Comparison of ENCODE assay signal across 8 cellular contexts in the genomic region with DNA sequence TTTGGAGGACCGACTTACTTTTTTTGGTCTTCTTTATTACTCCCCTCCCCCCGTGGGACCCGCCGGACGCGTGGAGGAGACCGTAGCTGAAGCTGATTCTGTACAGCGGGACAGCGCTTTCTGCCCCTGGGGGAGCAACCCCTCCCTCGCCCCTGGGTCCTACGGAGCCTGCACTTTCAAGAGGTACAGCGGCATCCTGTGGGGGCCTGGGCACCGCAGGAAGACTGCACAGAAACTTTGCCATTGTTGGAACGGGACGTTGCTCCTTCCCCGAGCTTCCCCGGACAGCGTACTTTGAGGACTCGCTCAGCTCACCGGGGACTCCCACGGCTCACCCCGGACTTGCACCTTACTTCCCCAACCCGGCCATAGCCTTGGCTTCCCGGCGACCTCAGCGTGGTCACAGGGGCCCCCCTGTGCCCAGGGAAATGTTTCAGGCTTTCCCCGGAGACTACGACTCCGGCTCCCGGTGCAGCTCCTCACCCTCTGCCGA. TPM values are rescaled to one million over a fixed set of nuclear protein-coding genes. Genes with fewer than 3 reads are reported as not detected.
DNase-seq lines count a peak whose midpoint lies in the region; ATAC-seq and TF ChIP-seq lines count a peak whose summit lies in the region.

No MANE protein-coding gene starts in this region.

- no peak for DNase-seq in DND-41
- DNase-seq in Karpas-422, result peak; percentile 80
- peak; percentile 53 for DNase-seq in activated naive CD4-positive, alpha-beta T cell treated with Interleukin-2 at 50 U/mL for 16 hours
- peak; percentile 46 to 73 (median 59) for DNase-seq in right cardiac atrium
- peak; percentile 88 for DNase-seq in spleen
- no peak for DNase-seq in DMS79 (lab: John Stamatoyannopoulos, UW)

- peak overlapping the region; percentile 99 for H3K4me2 ChIP-seq in DND-41 (ENCODE audit: insufficient read depth, low read length)
- H3K4me2 ChIP-seq in Karpas-422 (ENCODE audit: low read depth, low read length, poor library complexity, severe bottlenecking), result peak overlapping the region; percentile 88

- H2AFZ ChIP-seq in DND-41 (ENCODE audit: low read depth, low read length) (no peak overlapping the region), Karpas-422 (ENCODE audit: low read length) (no peak overlapping the region)

- intact Hi-C loops in right cardiac atrium (cut with DNase I), result no loop called here
- intact Hi-C loops in spleen (cut with DNase I; ENCODE audit: low total_unique reads), result no loop called here

- H3K4me3 ChIP-seq in DND-41 (ENCODE audit: low read depth in 1 of 2, low read length in 2 of 2) (peak overlapping the region in 1 of 2 experiments; percentile 88; a peak in 3 of 4 replicates), Karpas-422 (ENCODE audit: low read length) (peak overlapping the region; percentile 88), right cardiac atrium (ENCODE audit: low read length) (peak overlapping the region; percentile 45), spleen (peak overlapping the region; percentile 57 to 81 (median 66))

- H3K27me3 ChIP-seq in DND-41 (ENCODE audit: insufficient read depth, low read length, poor library complexity) (peaks cover 5% of the 10 kb centered on the region), Karpas-422 (ENCODE audit: low read length) (no peaks in the 10 kb centered on the region), right cardiac atrium (ENCODE audit: control insufficient read depth, insufficient read depth) (no peaks in the 10 kb centered on the region), spleen (replicated peaks in 1 of 7) (peaks cover 0 to 49% (median 6%) of the 10 kb centered on the region in 7 donors)

- no peaks in the 10 kb centered on the region for H3K9me2 ChIP-seq in Karpas-422 (replicated peaks; ENCODE audit: insufficient read depth, low read length)

- H3K4me1 ChIP-seq in DND-41 (ENCODE audit: insufficient read depth, low read length) (peaks cover 36% of the 10 kb centered on the region), Karpas-422 (ENCODE audit: low read length) (peaks cover 25% of the 10 kb centered on the region), right cardiac atrium (ENCODE audit: control insufficient read depth, insufficient read depth, low read length) (no peaks in the 10 kb centered on the region), spleen (peaks cover 24 to 63% (median 47%) of the 10 kb centered on the region in 6 donors)

- peaks cover 14% of the 10 kb centered on the region for H4K20me1 ChIP-seq in DND-41 (ENCODE audit: insufficient read depth, low read length)
- no peaks in the 10 kb centered on the region for H4K20me1 ChIP-seq in Karpas-422 (ENCODE audit: insufficient read depth, low read depth, low read length)

- TF ChIP-seq CTCF in DND-41 (IDR thresholded peaks at IDR 0.05; ENCODE audit: borderline replicate concordance, extremely low read depth, low read length, poor library complexity, severe bottlenecking), result no peak
- peak in 1 of 11 experiments; percentile 4 for TF ChIP-seq CTCF in spleen (IDR thresholded peaks at IDR 0.05 in 8 of 11, conservative IDR thresholded peaks at IDR 0.05 in 3 of 11)

- H3K36me3 ChIP-seq in DND-41 (ENCODE audit: insufficient read depth, low read length) (no peaks in the 10 kb centered on the region), Karpas-422 (ENCODE audit: insufficient read depth, low read length) (no peaks in the 10 kb centered on the region), spleen (no peaks in the 10 kb centered on the region)

- no peak for TF ChIP-seq POLR2A in spleen (IDR thresholded peaks at IDR 0.05)
- no peak for TF ChIP-seq POLR2A in GM18505 (IDR thresholded peaks at IDR 0.05; ENCODE audit: borderline replicate concordance, extremely low read depth, insufficient read depth, insufficient read length)

- peak overlapping the region; percentile 58; the same call in 1 of the 2 replicates for H3K9ac ChIP-seq in DND-41 (ENCODE audit: low read depth, low read length)
- H3K9ac ChIP-seq in Karpas-422 (ENCODE audit: low read length), result peak overlapping the region; percentile 82

- H3K79me2 ChIP-seq in DND-41 (ENCODE audit: insufficient read depth, low read length), result no peaks in the 10 kb centered on the region
- 0 out of 2 replicates have a peak, but pooled peaks cover 7% of the 10 kb centered on the region for H3K79me2 ChIP-seq in Karpas-422 (ENCODE audit: low read length)

- no peak overlapping the region for H3K27ac ChIP-seq in DND-41 (ENCODE audit: low read length)
- peak overlapping the region; percentile 77 for H3K27ac ChIP-seq in Karpas-422 (ENCODE audit: low read length)
- peak overlapping the region; percentile 49 for H3K27ac ChIP-seq in right cardiac atrium (ENCODE audit: low read length)
- peak overlapping the region; percentile 83 to 98 (median 93) for H3K27ac ChIP-seq in spleen

- WGBS in right cardiac atrium, result under 1% methylated on average over 31 of the region's 31 CpGs
- WGBS in spleen, 5 donors, result 0 to 1% (median 1%) methylated on average over 31 of the region's 31 CpGs

- no peak for ATAC-seq in DND-41 (ENCODE audit: insufficient read depth, low read depth)
- ATAC-seq in right cardiac atrium, result peak in 1 of 2 donors; percentile 4
- ATAC-seq in HG02884 (IDR thresholded peaks at IDR 0.05; ENCODE audit: unreplicated experiment), result no peak
- no peak for ATAC-seq in GM18505 (IDR thresholded peaks at IDR 0.05; ENCODE audit: unreplicated experiment)

- H3K9me3 ChIP-seq in DND-41 (ENCODE audit: insufficient read depth, low read length, severe bottlenecking) (no peaks in the 10 kb centered on the region), Karpas-422 (ENCODE audit: low read length) (no peaks in the 10 kb centered on the region), right cardiac atrium (ENCODE audit: control insufficient read depth, low read length) (no peaks in the 10 kb centered on the region), spleen (no peaks in the 10 kb centered on the region)

RNA-seq across cellular contexts. Expression of a gene that starts 0.4 kb away (rescaled TPM):
- 2.5 and 4.0 TPM in 2 replicates for total RNA-seq in Karpas-422 (2014; rRNA removed; shearing (Covaris generic); ENCODE audit: low replicate concordance)
- total RNA-seq in right cardiac atrium (10 to 100 TPM in 1 of 4 donors, 1 to 10 TPM in 3; 1.6 to 16.3 (median 6.1) TPM), spleen (10 to 100 TPM in 2 of 7 donors, 1 to 10 TPM in 4, under 1 TPM in 1; 0.92 to 41.7 (median 1.6) TPM)
- polyA plus RNA-seq in right cardiac atrium (57.8 TPM), spleen (1 to 10 TPM in 2 of 3 donors, under 1 TPM in 1; 0.42 to 2.2 (median 1.3) TPM)

RNA-seq across cellular contexts. Expression of a gene that starts 28.6 kb away (rescaled TPM):
- total RNA-seq in Karpas-422 (2014; rRNA removed; shearing (Covaris generic); ENCODE audit: low replicate concordance), result 3.1 and 4.6 TPM in 2 replicates
- 10 to 100 TPM; 18.7 to 26.4 (median 20.4) TPM for total RNA-seq in right cardiac atrium
- polyA plus RNA-seq in right cardiac atrium, result 20.2 TPM
- total RNA-seq in spleen, result 10 to 100 TPM in 6 of 7 donors, 1 to 10 TPM in 1; 9.2 to 22.6 (median 15.1) TPM
- polyA plus RNA-seq in spleen, result 1 to 10 TPM; 4.9 to 7.9 (median 7.6) TPM

RNA-seq across cellular contexts. Expression of a gene that starts 30.0 kb away (rescaled TPM):
- total RNA-seq in Karpas-422 (2014; rRNA removed; shearing (Covaris generic); ENCODE audit: low replicate concordance), result 0.71 and 8.0 TPM in 2 replicates
- total RNA-seq in right cardiac atrium, result under 1 TPM in 2 of 4 donors, not detected in 2; 0.24 to 0.96 TPM
- 0.91 TPM for polyA plus RNA-seq in right cardiac atrium
- 10 to 100 TPM in 2 of 7 donors, 1 to 10 TPM in 5; 6.3 to 21.4 (median 9.6) TPM for total RNA-seq in spleen
- polyA plus RNA-seq in spleen, result 10 to 100 TPM in 2 of 3 donors, 1 to 10 TPM in 1; 9.5 to 13.4 (median 10.7) TPM

RNA-seq across cellular contexts. Expression of a gene that starts 39.1 kb away (rescaled TPM):
- total RNA-seq in Karpas-422 (2014; rRNA removed; shearing (Covaris generic); ENCODE audit: low replicate concordance), result 77.9 and 97.9 TPM in 2 replicates
- total RNA-seq in right cardiac atrium (10 to 100 TPM; 44.1 to 85.4 (median 47.4) TPM), spleen (100 to 1,000 TPM; 146 to 386 (median 221) TPM)
- polyA plus RNA-seq in right cardiac atrium (42.2 TPM), spleen (100 to 1,000 TPM; 154 to 210 (median 161) TPM)

RNA-seq across cellular contexts. Expression of a gene that starts 44.5 kb away (rescaled TPM):
- 121 and 175 TPM in 2 replicates for total RNA-seq in Karpas-422 (2014; rRNA removed; shearing (Covaris generic); ENCODE audit: low replicate concordance)
- total RNA-seq in right cardiac atrium (100 to 1,000 TPM; 133 to 143 (median 139) TPM), spleen (10 to 100 TPM; 47.3 to 69.4 (median 59.7) TPM)
- polyA plus RNA-seq in right cardiac atrium (139 TPM), spleen (10 to 100 TPM; 45.3 to 54.6 (median 50.0) TPM)

Comparison
In these comparisons a context has a peak if more than half of its experiments do, and no peak if none do; other contexts are left out.
1. DNase-seq: peak in Karpas-422 (single experiment), activated naive CD4-positive, alpha-beta T cell treated with Interleukin-2 at 50 U/mL for 16 hours (single experiment), right cardiac atrium (3 of 3) and spleen (single experiment); none in DND-41 (single experiment) and DMS79 (single experiment).